1 cellular context compared by ENCODE assay signal in the genomic region with DNA sequence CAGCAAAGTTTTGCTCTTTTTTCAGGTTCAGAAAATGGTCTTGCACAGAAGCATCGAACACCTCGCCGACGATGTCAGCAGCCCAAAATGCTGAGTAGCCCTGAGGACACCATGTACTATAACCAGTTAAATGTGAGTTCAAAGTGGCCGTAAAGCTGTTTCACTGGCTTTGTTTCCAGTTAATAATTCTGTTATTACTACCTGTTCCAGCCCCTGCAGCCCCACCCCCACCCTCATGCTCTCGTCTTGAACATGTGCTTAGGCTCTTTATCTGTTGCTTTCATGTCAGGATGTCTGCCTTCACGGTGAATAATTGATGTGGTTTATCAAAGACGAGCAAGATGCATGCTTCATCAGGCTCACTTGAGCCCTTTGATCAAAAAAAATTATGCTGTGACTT.
TF ChIP-seq lines count a peak whose summit lies in the region.

No MANE protein-coding gene starts in this region.

TF ChIP-seq in GM23338, 12 proteins besides CTCF, POLR2A, EP300 and RAD21 (continued from another document):
- TF ChIP-seq, protein P1, sequence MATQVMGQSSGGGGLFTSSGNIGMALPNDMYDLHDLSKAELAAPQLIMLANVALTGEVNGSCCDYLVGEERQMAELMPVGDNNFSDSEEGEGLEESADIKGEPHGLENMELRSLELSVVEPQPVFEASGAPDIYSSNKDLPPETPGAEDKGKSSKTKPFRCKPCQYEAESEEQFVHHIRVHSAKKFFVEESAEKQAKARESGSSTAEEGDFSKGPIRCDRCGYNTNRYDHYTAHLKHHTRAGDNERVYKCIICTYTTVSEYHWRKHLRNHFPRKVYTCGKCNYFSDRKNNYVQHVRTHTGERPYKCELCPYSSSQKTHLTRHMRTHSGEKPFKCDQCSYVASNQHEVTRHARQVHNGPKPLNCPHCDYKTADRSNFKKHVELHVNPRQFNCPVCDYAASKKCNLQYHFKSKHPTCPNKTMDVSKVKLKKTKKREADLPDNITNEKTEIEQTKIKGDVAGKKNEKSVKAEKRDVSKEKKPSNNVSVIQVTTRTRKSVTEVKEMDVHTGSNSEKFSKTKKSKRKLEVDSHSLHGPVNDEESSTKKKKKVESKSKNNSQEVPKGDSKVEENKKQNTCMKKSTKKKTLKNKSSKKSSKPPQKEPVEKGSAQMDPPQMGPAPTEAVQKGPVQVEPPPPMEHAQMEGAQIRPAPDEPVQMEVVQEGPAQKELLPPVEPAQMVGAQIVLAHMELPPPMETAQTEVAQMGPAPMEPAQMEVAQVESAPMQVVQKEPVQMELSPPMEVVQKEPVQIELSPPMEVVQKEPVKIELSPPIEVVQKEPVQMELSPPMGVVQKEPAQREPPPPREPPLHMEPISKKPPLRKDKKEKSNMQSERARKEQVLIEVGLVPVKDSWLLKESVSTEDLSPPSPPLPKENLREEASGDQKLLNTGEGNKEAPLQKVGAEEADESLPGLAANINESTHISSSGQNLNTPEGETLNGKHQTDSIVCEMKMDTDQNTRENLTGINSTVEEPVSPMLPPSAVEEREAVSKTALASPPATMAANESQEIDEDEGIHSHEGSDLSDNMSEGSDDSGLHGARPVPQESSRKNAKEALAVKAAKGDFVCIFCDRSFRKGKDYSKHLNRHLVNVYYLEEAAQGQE (IDR thresholded peaks at IDR 0.05; ENCODE audit: unreplicated experiment), result no peak
- TF ChIP-seq ZNF331 (CRISPR knock-in tag; IDR thresholded peaks at IDR 0.05; ENCODE audit: low read depth) (no peak), STAT1 (IDR thresholded peaks at IDR 0.05; ENCODE audit: unreplicated experiment) (no peak), JUNB (IDR thresholded peaks at IDR 0.05; ENCODE audit: unreplicated experiment) (no peak)
